ENCODE assay signal across 19 cellular contexts in the genomic region with DNA sequence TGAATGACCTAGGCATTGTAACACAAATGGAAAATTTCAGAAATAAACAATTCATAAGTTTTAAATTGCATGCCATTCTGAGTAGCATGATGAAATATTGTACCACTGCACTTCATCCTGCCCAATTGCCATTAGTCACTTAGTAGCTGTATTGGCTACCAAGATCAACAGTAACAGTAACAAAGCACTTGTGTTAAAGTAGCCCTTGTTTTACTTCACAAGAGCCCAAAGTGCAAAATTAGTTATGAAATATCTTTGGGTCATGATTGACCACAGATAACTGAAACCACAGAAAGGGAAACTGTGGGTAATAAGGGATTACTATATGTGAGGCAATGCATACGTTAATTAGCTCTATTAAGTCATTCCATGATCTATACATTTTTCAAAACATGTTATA. TPM values are rescaled to one million over a fixed set of nuclear protein-coding genes. Genes with fewer than 3 reads are reported as not detected.
A peak's percentile ranks its signal among the peaks of the same experiment; 100 is the strongest.
DNase-seq lines count a peak whose midpoint lies in the region; ATAC-seq and TF ChIP-seq lines count a peak whose summit lies in the region.
"Had no signal": no experiment of that assay in that cellular context is flagged by ENCODE, and none has a peak within 500 bp of the region (broad histone marks: within the 10 kb centered on the region; RNA-seq: fewer than 3 reads in every experiment).

No MANE protein-coding gene starts in this region.

- H3K4me1 Mint-ChIP-seq in natural killer cell treated with Interleukin-12 subunit alpha and Interleukin-12 subunit beta and Interleukin-15 and Interleukin-18, amount 100 ng/mL, for 72 hours (ENCODE audit: low read depth in 2 of 2): peaks cover 0 to 10% of the 10 kb centered on the region in 2 donors
- H3K4me1 Mint-ChIP-seq: CD4-positive, CD25-positive, alpha-beta regulatory T cell had no signal

- H3K9me3 Mint-ChIP-seq in natural killer cell treated with Interleukin-12 subunit alpha and Interleukin-12 subunit beta and Interleukin-15 and Interleukin-18, amount 100 ng/mL, for 72 hours: no peaks in the 10 kb centered on the region

- H3K4me3 Mint-ChIP-seq in natural killer cell treated with Interleukin-12 subunit alpha and Interleukin-12 subunit beta and Interleukin-15 and Interleukin-18, amount 100 ng/mL, for 72 hours: peak overlapping the region; percentile 3

- TF ChIP-seq POLR2A in NB4 (IDR thresholded peaks at IDR 0.05; ENCODE audit: extremely low read depth, insufficient read length): no peak

- peak; percentile 48 to 67 for ATAC-seq in natural killer cell treated with Interleukin-12 subunit alpha and Interleukin-12 subunit beta and Interleukin-15 and Interleukin-18, amount 100 ng/mL, for 72 hours
- ATAC-seq in HG03354 (IDR thresholded peaks at IDR 0.05; ENCODE audit: poor library complexity, severe bottlenecking, unreplicated experiment) (no peak), GM18502 (IDR thresholded peaks at IDR 0.05; ENCODE audit: poor library complexity, unreplicated experiment) (no peak)

- no peak overlapping the region for H3K27ac Mint-ChIP-seq in natural killer cell treated with Interleukin-12 subunit alpha and Interleukin-12 subunit beta and Interleukin-15 and Interleukin-18, amount 100 ng/mL, for 72 hours
- H3K27ac Mint-ChIP-seq: CD4-positive, CD25-positive, alpha-beta regulatory T cell had no signal

- DNase-seq in CD1c-positive myeloid dendritic cell (ENCODE audit: extremely low spot score): peak; percentile 17
- DNase-seq in NB4 (ENCODE audit: low read depth): peak; percentile 16
- peak; percentile 5 for DNase-seq in amniotic epithelial cell (ENCODE audit: low read depth)
- DNase-seq in natural killer cell treated with Interleukin-12 subunit alpha and Interleukin-12 subunit beta and Interleukin-15 and Interleukin-18, amount 100 ng/mL, for 72 hours (ENCODE audit: low spot score): no peak
- DNase-seq in hepatic stellate cell (ENCODE audit: low spot score): no peak
- DNase-seq: Caco-2; CD4-positive, CD25-positive, alpha-beta regulatory T cell; DMS153; GOT3; NCI-H1436; NCI-H2029; NCI-H2171; NCI-H446 treated with DMSO at 0.1 percent for 48 hours; NCI-H774; Right ventricle myocardium superior; SK-N-SH had no signal

- H3K27me3 Mint-ChIP-seq in natural killer cell treated with Interleukin-12 subunit alpha and Interleukin-12 subunit beta and Interleukin-15 and Interleukin-18, amount 100 ng/mL, for 72 hours: no peaks in the 10 kb centered on the region
- H3K27me3 Mint-ChIP-seq: CD4-positive, CD25-positive, alpha-beta regulatory T cell had no signal

- no peaks in the 10 kb centered on the region for H3K36me3 Mint-ChIP-seq in natural killer cell treated with Interleukin-12 subunit alpha and Interleukin-12 subunit beta and Interleukin-15 and Interleukin-18, amount 100 ng/mL, for 72 hours
- H3K36me3 Mint-ChIP-seq: CD4-positive, CD25-positive, alpha-beta regulatory T cell had no signal

- TF ChIP-seq CTCF in NB4 (IDR thresholded peaks at IDR 0.05; ENCODE audit: low read depth, low read length): no peak

- H3K4me3 ChIP-seq in NB4 (ENCODE audit: low read depth, low read length): no peak overlapping the region

RNA-seq across cellular contexts. Expression of gene RORB, which starts 33.3 kb away (rescaled TPM):
- 1 to 10 TPM; 2.2 to 2.5 TPM for total RNA-seq in natural killer cell treated with Interleukin-12 subunit alpha and Interleukin-12 subunit beta and Interleukin-15 and Interleukin-18, amount 100 ng/mL, for 72 hours
- total RNA-seq: Caco-2; CD4-positive, CD25-positive, alpha-beta regulatory T cell; HT-29 had no signal

Comparison
In these comparisons a context has a peak if more than half of its experiments do, and no peak if none do; other contexts are left out.
1. DNase-seq: peak in CD1c-positive myeloid dendritic cell (single experiment), NB4 (single experiment) and amniotic epithelial cell (single experiment); none in natural killer cell treated with Interleukin-12 subunit alpha and Interleukin-12 subunit beta and Interleukin-15 and Interleukin-18, amount 100 ng/mL, for 72 hours (single experiment) and hepatic stellate cell (single experiment).
2. ATAC-seq: peak in natural killer cell treated with Interleukin-12 subunit alpha and Interleukin-12 subunit beta and Interleukin-15 and Interleukin-18, amount 100 ng/mL, for 72 hours (2 of 2); none in HG03354 (single experiment) and GM18502 (single experiment).